Comparison of ENCODE assay signal across 8 cellular contexts in the genomic region with DNA sequence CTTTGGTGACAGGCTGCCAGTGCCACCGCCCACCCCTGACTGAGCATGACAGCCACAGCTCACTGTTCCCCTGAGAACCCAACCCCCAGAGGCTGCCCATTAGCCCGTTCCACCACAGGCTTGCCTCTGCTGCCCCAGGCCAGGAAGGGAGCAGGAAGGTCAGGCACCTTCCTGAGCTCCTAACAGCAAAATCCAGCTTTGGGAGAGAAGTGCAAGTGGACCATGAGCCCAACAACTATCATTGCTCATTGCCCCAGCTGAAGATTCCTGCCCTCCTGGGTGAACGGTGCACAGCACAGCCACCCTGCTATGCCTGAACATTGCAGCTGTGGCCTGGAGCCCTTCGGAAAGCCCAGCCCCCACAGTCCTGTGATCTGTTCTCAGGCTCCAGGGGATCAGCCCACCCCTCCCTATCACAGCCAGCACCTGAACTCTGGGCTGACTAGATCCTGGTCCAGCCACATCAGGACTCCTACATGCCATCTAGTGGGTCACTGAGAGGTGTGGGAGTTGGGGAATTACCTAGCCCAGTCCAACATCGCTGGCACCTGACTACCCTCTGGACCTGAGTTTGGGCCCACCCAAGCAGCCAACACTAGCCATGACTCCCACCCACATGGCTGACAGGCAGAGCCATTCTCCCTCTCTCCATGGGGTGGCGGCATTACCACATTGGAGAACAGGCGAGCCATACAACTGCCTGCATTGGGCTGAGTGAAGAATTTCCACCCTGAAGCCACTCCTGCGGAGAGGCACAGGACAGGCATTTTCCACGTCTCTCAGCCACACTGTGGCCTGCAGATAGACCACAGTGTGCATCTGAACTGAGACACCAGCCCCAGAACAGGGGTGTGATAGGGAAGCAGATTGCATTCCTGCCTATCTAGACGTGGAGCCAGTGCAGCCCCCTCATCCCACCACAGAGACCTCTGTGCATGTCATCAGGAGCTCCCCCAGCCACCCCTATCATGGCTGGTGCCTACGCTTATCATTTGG. TPM values are rescaled to one million over a fixed set of nuclear protein-coding genes. Genes with fewer than 3 reads are reported as not detected.
DNase-seq lines count a peak whose midpoint lies in the region; ATAC-seq and TF ChIP-seq lines count a peak whose summit lies in the region.

No MANE protein-coding gene starts in this region.

- DNase-seq in DMS114 treated with DMSO at 0.1 percent for 48 hours (lab: John Stamatoyannopoulos, UW; ENCODE audit: unreplicated experiment) (peak; percentile 69), NCI-H1694 treated with DMSO at 0.1 percent for 48 hours (lab: John Stamatoyannopoulos, UW) (peak; percentile 47), choroid plexus epithelial cell (ENCODE audit: low read depth) (peak; percentile 87), left lobe of liver (ENCODE audit: low spot score) (peak; percentile 80), NCI-H128 (lab: John Stamatoyannopoulos, UW; ENCODE audit: unreplicated experiment) (no peak)
- peak; percentile 39 to 59 for DNase-seq in activated CD4-positive, alpha-beta T cell treated with anti-CD3 and anti-CD28 coated beads for 4 hours
- DNase-seq in stimulated activated CD4-positive, alpha-beta T cell treated with anti-CD3 and anti-CD28 coated beads, Interleukin-2, amount 100 ng/mL, for 48 hours, result peak; percentile 43 to 60

- peak; percentile 48 for ATAC-seq in GM21737 (IDR thresholded peaks at IDR 0.05; ENCODE audit: unreplicated experiment)
- peak; percentile 98 for ATAC-seq in left lobe of liver

- TF ChIP-seq CTCF in choroid plexus epithelial cell (conservative IDR thresholded peaks at IDR 0.05; ENCODE audit: low read depth, low read length), result peak; percentile 98

- H3K4me3 ChIP-seq in choroid plexus epithelial cell (ENCODE audit: low read depth, low read length), result no peak overlapping the region

RNA-seq across cellular contexts. Expression of gene ANTXRL, which starts 58.4 kb away (rescaled TPM):
- total RNA-seq in left lobe of liver, result not detected
